In the genomic region with DNA sequence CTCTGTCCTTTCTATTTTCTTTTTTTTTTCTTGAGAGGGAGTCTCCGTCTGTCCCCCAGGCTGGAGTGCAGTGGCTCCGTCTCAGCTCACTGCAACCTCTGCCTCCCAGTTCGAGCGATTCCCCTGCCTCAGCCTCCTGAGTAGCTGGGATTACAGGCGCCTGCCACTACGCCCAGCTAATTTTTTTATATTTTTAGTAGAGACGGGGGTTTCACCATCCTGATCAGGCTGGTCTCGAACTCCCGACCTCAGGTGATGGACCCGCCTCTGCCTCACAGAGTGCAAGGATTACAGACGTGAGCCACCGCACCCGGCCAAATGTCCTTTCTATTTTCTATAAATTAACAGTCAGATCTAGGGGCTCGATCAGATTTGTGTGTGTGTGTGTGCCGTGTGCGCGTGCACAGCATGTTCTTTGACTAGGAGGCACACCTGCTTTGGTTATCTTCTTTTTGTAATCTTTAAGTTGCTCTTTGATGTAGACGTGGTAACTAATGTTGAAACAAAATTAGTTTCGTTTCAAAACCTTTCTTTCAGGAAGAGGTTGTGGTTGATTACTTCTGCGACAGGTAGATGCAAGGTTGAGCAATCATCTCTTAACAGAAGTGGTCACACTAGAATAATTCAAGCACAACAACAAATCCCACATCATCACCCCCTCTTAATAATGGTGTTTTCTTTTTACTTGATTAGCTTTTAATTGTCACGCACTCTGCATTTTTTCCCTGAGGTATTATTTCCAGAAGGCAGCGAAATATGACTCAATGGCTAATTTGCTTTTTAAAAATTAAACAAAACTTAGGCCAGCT, we compare ENCODE assay signal across 8 cellular contexts. TPM values are rescaled to one million over a fixed set of nuclear protein-coding genes. Genes with fewer than 3 reads are reported as not detected.
DNase-seq lines count a peak whose midpoint lies in the region; ATAC-seq and TF ChIP-seq lines count a peak whose summit lies in the region.

No MANE protein-coding gene starts in this region.

- DNase-seq in NCI-H2029 (lab: John Stamatoyannopoulos, UW), result peak; percentile 30
- no peak for DNase-seq in NCI-H2029 treated with DMSO at 0.1 percent for 48 hours (lab: John Stamatoyannopoulos, UW)
- peak; percentile 37 for DNase-seq in NCI-H69 (lab: John Stamatoyannopoulos, UW)
- DNase-seq in activated T-helper 1 cell treated with Interleukin-2 at 50 U/mL for 16 hours (ENCODE audit: low read depth), result peak; percentile 25
- DNase-seq in gastrocnemius medialis, result no peak
- DNase-seq in iPS-NIHi11 (ENCODE audit: low spot score), result no peak

- H3K27me3 ChIP-seq in gastroesophageal sphincter (no peaks in the 10 kb centered on the region), gastrocnemius medialis (no peaks in the 10 kb centered on the region)

- H3K9me3 ChIP-seq in gastroesophageal sphincter (no peaks in the 10 kb centered on the region), gastrocnemius medialis (no peaks in the 10 kb centered on the region)

- no peaks in the 10 kb centered on the region for H3K36me3 ChIP-seq in gastroesophageal sphincter
- H3K36me3 ChIP-seq in gastrocnemius medialis, result no peaks in the 10 kb centered on the region

- no peak for TF ChIP-seq CTCF in gastroesophageal sphincter (IDR thresholded peaks at IDR 0.05)
- no peak for TF ChIP-seq CTCF in gastrocnemius medialis (IDR thresholded peaks at IDR 0.05 in 4 of 5, conservative IDR thresholded peaks at IDR 0.05 in 1 of 5)

- TF ChIP-seq POLR2A in gastroesophageal sphincter (IDR thresholded peaks at IDR 0.05) (no peak), gastrocnemius medialis (IDR thresholded peaks at IDR 0.05) (no peak)

- in situ Hi-C loops in gastrocnemius medialis (cut with MboI; ENCODE audit: low sequenced_read_pairs in 4 of 4), result no loop called here

- TF ChIP-seq EP300 in gastroesophageal sphincter (IDR thresholded peaks at IDR 0.05), result no peak

- H3K27ac ChIP-seq in gastroesophageal sphincter (peak overlapping the region; percentile 93 to 99 (median 98)), gastrocnemius medialis (peak overlapping the region; percentile 82 to 99 (median 96))

- intact Hi-C loops in gastrocnemius medialis (cut with DNase I; ENCODE audit: low total_unique reads), result loop anchor here (2.0 kb wide), 3 partner anchors 67 to 253 kb away; a partner anchor contains a TSS

- WGBS in gastroesophageal sphincter (ENCODE audit: low coverage in 1 of 2), 2 donors, result 45 to 54% methylated on average over 11 to 13 of the region's 22 CpGs

- peak; percentile 43 for ATAC-seq in HG02870 (IDR thresholded peaks at IDR 0.05; ENCODE audit: unreplicated experiment)
- ATAC-seq in gastroesophageal sphincter, result no peak
- no peak for ATAC-seq in gastrocnemius medialis

- H3K4me3 ChIP-seq in gastroesophageal sphincter (peak overlapping the region; percentile 77 to 100), gastrocnemius medialis (peak overlapping the region; percentile 69 to 98 (median 88))

- H3K4me1 ChIP-seq in gastroesophageal sphincter (peaks cover 0 to 43% (median 19%) of the 10 kb centered on the region in 3 donors), gastrocnemius medialis (peaks cover 10 to 19% of the 10 kb centered on the region in 2 donors)

RNA-seq across cellular contexts. Expression of a gene that starts 0.8 kb away (rescaled TPM):
- total RNA-seq in gastroesophageal sphincter (100 to 1,000 TPM; 118 to 150 (median 138) TPM), gastrocnemius medialis (10 to 100 TPM; 21.5 to 26.3 (median 24.2) TPM)

Comparison
In these comparisons a context has a peak if more than half of its experiments do, and no peak if none do; other contexts are left out.
1. DNase-seq: peak in NCI-H2029 (single experiment), NCI-H69 (single experiment) and activated T-helper 1 cell treated with Interleukin-2 at 50 U/mL for 16 hours (single experiment); none in NCI-H2029 treated with DMSO at 0.1 percent for 48 hours (single experiment), gastrocnemius medialis (0 of 2) and iPS-NIHi11 (single experiment).
2. RNA of a gene that starts 0.8 kb away (total RNA-seq): 118 to 150 TPM in gastroesophageal sphincter; 21.5 to 26.3 TPM in gastrocnemius medialis; every median in the first group is over 4 times any median in the second.